In genomic region chr2:102736607-102737409, GRCh38 we compare ENCODE assay signal across 1 cellular context.
TF ChIP-seq lines count a peak whose summit lies in the region.

No MANE protein-coding gene starts in this region.

TF ChIP-seq in K562, 482 proteins besides CTCF, POLR2A, EP300 and RAD21 (continued from another document and continues in another):
- no peak for TF ChIP-seq TCF7 (IDR thresholded peaks at IDR 0.05; ENCODE audit: borderline replicate concordance)
- TF ChIP-seq TEAD2 (tag; IDR thresholded peaks at IDR 0.05) = no peak
- no peak for TF ChIP-seq SMAD3 (CRISPR knock-in tag; conservative IDR thresholded peaks at IDR 0.05)
- TF ChIP-seq BCL6 (CRISPR knock-in tag; IDR thresholded peaks at IDR 0.05) = no peak
- no peak for TF ChIP-seq ZBTB1 (CRISPR knock-in tag; IDR thresholded peaks at IDR 0.05; ENCODE audit: borderline replicate concordance, low read depth)
- TF ChIP-seq ZNF280A (IDR thresholded peaks at IDR 0.05; ENCODE audit: low read depth, partially characterized antibody) = no peak
- TF ChIP-seq KLF1 (tag; IDR thresholded peaks at IDR 0.05) = 0 out of 2 replicates have a peak, but pooled peaks have one; percentile 56
- TF ChIP-seq, protein P1, sequence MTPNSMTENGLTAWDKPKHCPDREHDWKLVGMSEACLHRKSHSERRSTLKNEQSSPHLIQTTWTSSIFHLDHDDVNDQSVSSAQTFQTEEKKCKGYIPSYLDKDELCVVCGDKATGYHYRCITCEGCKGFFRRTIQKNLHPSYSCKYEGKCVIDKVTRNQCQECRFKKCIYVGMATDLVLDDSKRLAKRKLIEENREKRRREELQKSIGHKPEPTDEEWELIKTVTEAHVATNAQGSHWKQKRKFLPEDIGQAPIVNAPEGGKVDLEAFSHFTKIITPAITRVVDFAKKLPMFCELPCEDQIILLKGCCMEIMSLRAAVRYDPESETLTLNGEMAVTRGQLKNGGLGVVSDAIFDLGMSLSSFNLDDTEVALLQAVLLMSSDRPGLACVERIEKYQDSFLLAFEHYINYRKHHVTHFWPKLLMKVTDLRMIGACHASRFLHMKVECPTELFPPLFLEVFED (CRISPR knock-in tag; conservative IDR thresholded peaks at IDR 0.05) = no peak
- TF ChIP-seq, protein P2, sequence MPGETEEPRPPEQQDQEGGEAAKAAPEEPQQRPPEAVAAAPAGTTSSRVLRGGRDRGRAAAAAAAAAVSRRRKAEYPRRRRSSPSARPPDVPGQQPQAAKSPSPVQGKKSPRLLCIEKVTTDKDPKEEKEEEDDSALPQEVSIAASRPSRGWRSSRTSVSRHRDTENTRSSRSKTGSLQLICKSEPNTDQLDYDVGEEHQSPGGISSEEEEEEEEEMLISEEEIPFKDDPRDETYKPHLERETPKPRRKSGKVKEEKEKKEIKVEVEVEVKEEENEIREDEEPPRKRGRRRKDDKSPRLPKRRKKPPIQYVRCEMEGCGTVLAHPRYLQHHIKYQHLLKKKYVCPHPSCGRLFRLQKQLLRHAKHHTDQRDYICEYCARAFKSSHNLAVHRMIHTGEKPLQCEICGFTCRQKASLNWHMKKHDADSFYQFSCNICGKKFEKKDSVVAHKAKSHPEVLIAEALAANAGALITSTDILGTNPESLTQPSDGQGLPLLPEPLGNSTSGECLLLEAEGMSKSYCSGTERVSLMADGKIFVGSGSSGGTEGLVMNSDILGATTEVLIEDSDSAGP (CRISPR knock-in tag; IDR thresholded peaks at IDR 0.05) = no peak
- no peak for TF ChIP-seq PHB2 (IDR thresholded peaks at IDR 0.05; ENCODE audit: low read depth)
- TF ChIP-seq NFE2 (IDR thresholded peaks at IDR 0.05; ENCODE audit: low read depth) = no peak
- no peak for TF ChIP-seq ZNF507 (tag; conservative IDR thresholded peaks at IDR 0.05)
- TF ChIP-seq EGR1 (conservative IDR thresholded peaks at IDR 0.05) = no peak; the same call in 1 of the 2 replicates
- TF ChIP-seq ZNF143 (CRISPR knock-in tag; IDR thresholded peaks at IDR 0.05) = no peak
- TF ChIP-seq POLR2G (IDR thresholded peaks at IDR 0.05; ENCODE audit: low read depth, low read length) = peak; percentile 89
- peak in 1 of 2 experiments; percentile 63; a peak in 1 of 4 replicates for TF ChIP-seq MNT (conservative IDR thresholded peaks at IDR 0.05)
- 0 out of 2 replicates have a peak, but pooled peaks have one; percentile 43 for TF ChIP-seq ILF3 (IDR thresholded peaks at IDR 0.05; ENCODE audit: borderline replicate concordance)
- TF ChIP-seq MEF2D (tag; conservative IDR thresholded peaks at IDR 0.05; ENCODE audit: low read depth) = no peak
- TF ChIP-seq ZNF668 (CRISPR knock-in tag; IDR thresholded peaks at IDR 0.05) = no peak
- TF ChIP-seq ARID4B (CRISPR knock-in tag; IDR thresholded peaks at IDR 0.05) = 0 out of 2 replicates have a peak, but pooled peaks have one; percentile 6
- TF ChIP-seq HMGXB4 (CRISPR knock-in tag; IDR thresholded peaks at IDR 0.05) = no peak
- no peak for TF ChIP-seq ZNF561 (CRISPR knock-in tag; conservative IDR thresholded peaks at IDR 0.05)
- TF ChIP-seq EHMT2 (IDR thresholded peaks at IDR 0.05) = no peak
- no peak for TF ChIP-seq SRSF7 (optimal IDR thresholded peaks at IDR 0.05; ENCODE audit: low read depth, low read length)
- no peak for TF ChIP-seq RAD51 (IDR thresholded peaks at IDR 0.05; ENCODE audit: borderline replicate concordance, low read depth)
- no peak; the same call in 1 of the 2 replicates for TF ChIP-seq GABPB1 (CRISPR knock-in tag; IDR thresholded peaks at IDR 0.05)
- TF ChIP-seq PHF8 (IDR thresholded peaks at IDR 0.05; ENCODE audit: borderline replicate concordance, low read length) = peak; percentile 99
- no peak for TF ChIP-seq DLX4 (CRISPR knock-in tag; IDR thresholded peaks at IDR 0.05)
- peak; percentile 86 for TF ChIP-seq SUPT5H (IDR thresholded peaks at IDR 0.05)
- no peak for TF ChIP-seq TCF7L2 (IDR thresholded peaks at IDR 0.05; ENCODE audit: low read depth, low read length)
- no peak for TF ChIP-seq MECOM (CRISPR knock-in tag; IDR thresholded peaks at IDR 0.05)
- no peak for TF ChIP-seq ZNF197 (CRISPR knock-in tag; IDR thresholded peaks at IDR 0.05; ENCODE audit: low read depth)
- 0 out of 2 replicates have a peak, but pooled peaks have one; percentile 5 for TF ChIP-seq BCOR (IDR thresholded peaks at IDR 0.05)
- no peak for TF ChIP-seq ZBTB5 (IDR thresholded peaks at IDR 0.05)
- TF ChIP-seq TEAD4 (IDR thresholded peaks at IDR 0.05; ENCODE audit: low read length) = no peak
- no peak for TF ChIP-seq TEAD4 (CRISPR knock-in tag; IDR thresholded peaks at IDR 0.05; ENCODE audit: borderline replicate concordance)
- TF ChIP-seq REST (CRISPR knock-in tag; IDR thresholded peaks at IDR 0.05; ENCODE audit: low read depth) = 0 out of 2 replicates have a peak, but pooled peaks have one; percentile 22
- no peak for TF ChIP-seq ZMIZ1 (IDR thresholded peaks at IDR 0.05; ENCODE audit: low read depth in 2 of 2, low read length in 2 of 2)
- no peak for TF ChIP-seq PTRF (tag; IDR thresholded peaks at IDR 0.05)
